ENCODE assay signal across 8 cellular contexts in genomic region chrX:136880452-136881013, GRCh38. TPM values are rescaled to one million over a fixed set of nuclear protein-coding genes. Genes with fewer than 3 reads are reported as not detected.
DNase-seq lines count a peak whose midpoint lies in the region; ATAC-seq, FAIRE-seq and TF ChIP-seq lines count a peak whose summit lies in the region.

Gene RBMX, minus strand, starts transcription at chrX:136880725. Its CDS starts 1,298 bp downstream, at chrX:136879427.

- H3K9me1 ChIP-seq in keratinocyte (ENCODE audit: control insufficient read depth, extremely low read depth, insufficient read depth, low read length), result no peaks in the 10 kb centered on the region

- H3K4me3 ChIP-seq in AG09309 (ENCODE audit: control insufficient read depth, low read depth, low read length), result peak within 1 kb of the TSS; percentile 64
- peak within 1 kb of the TSS; percentile 51 to 93 (median 88) for H3K4me3 ChIP-seq in keratinocyte (ENCODE audit: control insufficient read depth in 2 of 3, extremely low read depth in 1 of 3, insufficient read depth in 2 of 3, low read depth in 1 of 3, low read length in 3 of 3)

- no peaks in the 10 kb centered on the region for H3K9me3 ChIP-seq in keratinocyte (ENCODE audit: control insufficient read depth, low read depth, low read length)

- H3K4me1 ChIP-seq in keratinocyte (ENCODE audit: control insufficient read depth, extremely low read depth, insufficient read depth, low read length), result no peaks in the 10 kb centered on the region

- H3K27me3 ChIP-seq in keratinocyte (ENCODE audit: control insufficient read depth, extremely low read depth, insufficient read depth, low read length), result no peaks in the 10 kb centered on the region

- dilution Hi-C loops in keratinocyte (cut with MboI; ENCODE audit: extremely low pct_ligation_motif_present, low sequenced_read_pairs), result no loop called here

- H3K9me3 Mint-ChIP-seq in central memory CD8-positive, alpha-beta T cell, result no peaks in the 10 kb centered on the region

- H3K27ac Mint-ChIP-seq in central memory CD8-positive, alpha-beta T cell (ENCODE audit: low read depth), result peak within 1 kb of the TSS; percentile 96

- H3K36me3 Mint-ChIP-seq in central memory CD8-positive, alpha-beta T cell (ENCODE audit: insufficient read depth), result peaks cover 48% of the 10 kb centered on the region

- H3K4me2 ChIP-seq in keratinocyte (ENCODE audit: control insufficient read depth, extremely low read depth, insufficient read depth, low read depth, low read length), result peak within 1 kb of the TSS; percentile 62

- DNase-seq in AG09309 (ENCODE audit: low read depth) (peak; percentile 79), NCI-H446 (lab: John Stamatoyannopoulos, UW) (peak; percentile 84 to 94), keratinocyte (ENCODE audit: low read depth, low spot score) (peak; percentile 38)
- peak; percentile 76 for DNase-seq in activated CD4-positive, CD25-positive, alpha-beta regulatory T cell treated with anti-CD3 and anti-CD28 coated beads, Interleukin-2, amount 50 U/mL, for 16 hours (ENCODE audit: low read depth, low spot score)
- peak; percentile 84 to 85 for DNase-seq in central memory CD8-positive, alpha-beta T cell (ENCODE audit: low spot score in 2 of 2)
- peak; percentile 67 to 75 for DNase-seq in stimulated activated CD4-positive, alpha-beta T cell treated with anti-CD3 and anti-CD28 coated beads, Interleukin-15, amount 100 ng/mL, for 1 hour (ENCODE audit: low read depth in 1 of 2, low spot score in 1 of 2)

- no peaks in the 10 kb centered on the region for H3K27me3 Mint-ChIP-seq in central memory CD8-positive, alpha-beta T cell

- TF ChIP-seq CTCF in AG09309 (IDR thresholded peaks at IDR 0.05; ENCODE audit: control insufficient read depth, insufficient read depth, low read depth, low read length, missing control alignments), result no peak
- no peak for TF ChIP-seq CTCF in keratinocyte (optimal IDR thresholded peaks at IDR 0.05 in 1 of 3, IDR thresholded peaks at IDR 0.05 in 1 of 3, conservative IDR thresholded peaks at IDR 0.05 in 1 of 3; ENCODE audit: extremely low read depth in 1 of 3, insufficient read depth in 2 of 3, low read length in 3 of 3)

- H3K27ac ChIP-seq in keratinocyte (ENCODE audit: control insufficient read depth, insufficient read depth, low read length), result peak within 1 kb of the TSS; percentile 86

- no peaks in the 10 kb centered on the region for H3K4me1 Mint-ChIP-seq in central memory CD8-positive, alpha-beta T cell

- no peaks in the 10 kb centered on the region for H4K20me1 ChIP-seq in keratinocyte (ENCODE audit: control insufficient read depth, extremely low read depth, insufficient read depth, low read length)

- peak within 1 kb of the TSS; percentile 78 for H2AFZ ChIP-seq in keratinocyte (ENCODE audit: control insufficient read depth, low read length)

- peak within 1 kb of the TSS; percentile 95 for H3K9ac ChIP-seq in keratinocyte (ENCODE audit: control insufficient read depth, extremely low read depth, insufficient read depth, low read length)

- peaks cover 29% of the 10 kb centered on the region for H3K79me2 ChIP-seq in keratinocyte (ENCODE audit: control insufficient read depth, insufficient read depth, low read length)

- peaks cover 2 to 3% of the 10 kb centered on the region in 2 experiments for H3K36me3 ChIP-seq in keratinocyte (ENCODE audit: control insufficient read depth in 2 of 2, extremely low read depth in 1 of 2, insufficient read depth in 2 of 2, low read length in 2 of 2)

- ATAC-seq in GM19025 (IDR thresholded peaks at IDR 0.05; ENCODE audit: low read depth, unreplicated experiment) (peak; percentile 90), HG03342 (IDR thresholded peaks at IDR 0.05; ENCODE audit: unreplicated experiment) (peak; percentile 94)
- ATAC-seq in central memory CD8-positive, alpha-beta T cell (replicated peaks; ENCODE audit: extremely low read depth, poor library complexity, severe bottlenecking), result peak; percentile 88

- peak; percentile 88 for FAIRE-seq in keratinocyte (lab: Jason Lieb, UNC)

- H3K4me3 Mint-ChIP-seq in central memory CD8-positive, alpha-beta T cell, result peak within 1 kb of the TSS; percentile 97

RNA-seq across cellular contexts. Expression of gene RBMX, which starts in this region (rescaled TPM):
- 71.0 to 151 TPM (median 138 TPM) in 3 replicates for polyA plus RNA-seq in keratinocyte
- polyA plus RNA-seq in keratinocyte (2011; ENCODE audit: low read depth), result 144 TPM
- polyA plus RNA-seq in keratinocyte (2011; cell fraction: cytosol; rRNA removed), result 70.8 and 100 TPM in 2 replicates
- 138 and 152 TPM in 2 replicates for polyA plus RNA-seq in keratinocyte (2011; cell fraction: nucleus; rRNA removed)
- 87.5 and 125 TPM in 2 replicates for polyA plus RNA-seq in keratinocyte (2012; ENCODE audit: low replicate concordance)
- 45.3 to 98.8 TPM (median 48.4 TPM) in 3 replicates for polyA minus RNA-seq in keratinocyte
- 59.3 TPM for polyA minus RNA-seq in keratinocyte (2011; cell fraction: cytosol; rRNA and poly(A)+ RNA removed)
- polyA minus RNA-seq in keratinocyte (2011; cell fraction: nucleus; rRNA and poly(A)+ RNA removed), result 22.4 and 51.7 TPM in 2 replicates

Comparison
In these comparisons a context has a peak if more than half of its experiments do, and no peak if none do; other contexts are left out.
1. Peak in every context shown above with its lines: DNase-seq, ATAC-seq, H3K4me3 ChIP-seq and H3K27ac ChIP-seq.
2. DNase-seq: peak in every context shown above with its lines; median percentile 89 in NCI-H446; 84 in central memory CD8-positive, alpha-beta T cell; 79 in AG09309; 76 in activated CD4-positive, CD25-positive, alpha-beta regulatory T cell treated with anti-CD3 and anti-CD28 coated beads, Interleukin-2, amount 50 U/mL, for 16 hours; 71 in stimulated activated CD4-positive, alpha-beta T cell treated with anti-CD3 and anti-CD28 coated beads, Interleukin-15, amount 100 ng/mL, for 1 hour; 38 in keratinocyte.